ENCODE assay signal across 8 cellular contexts in the genomic region with DNA sequence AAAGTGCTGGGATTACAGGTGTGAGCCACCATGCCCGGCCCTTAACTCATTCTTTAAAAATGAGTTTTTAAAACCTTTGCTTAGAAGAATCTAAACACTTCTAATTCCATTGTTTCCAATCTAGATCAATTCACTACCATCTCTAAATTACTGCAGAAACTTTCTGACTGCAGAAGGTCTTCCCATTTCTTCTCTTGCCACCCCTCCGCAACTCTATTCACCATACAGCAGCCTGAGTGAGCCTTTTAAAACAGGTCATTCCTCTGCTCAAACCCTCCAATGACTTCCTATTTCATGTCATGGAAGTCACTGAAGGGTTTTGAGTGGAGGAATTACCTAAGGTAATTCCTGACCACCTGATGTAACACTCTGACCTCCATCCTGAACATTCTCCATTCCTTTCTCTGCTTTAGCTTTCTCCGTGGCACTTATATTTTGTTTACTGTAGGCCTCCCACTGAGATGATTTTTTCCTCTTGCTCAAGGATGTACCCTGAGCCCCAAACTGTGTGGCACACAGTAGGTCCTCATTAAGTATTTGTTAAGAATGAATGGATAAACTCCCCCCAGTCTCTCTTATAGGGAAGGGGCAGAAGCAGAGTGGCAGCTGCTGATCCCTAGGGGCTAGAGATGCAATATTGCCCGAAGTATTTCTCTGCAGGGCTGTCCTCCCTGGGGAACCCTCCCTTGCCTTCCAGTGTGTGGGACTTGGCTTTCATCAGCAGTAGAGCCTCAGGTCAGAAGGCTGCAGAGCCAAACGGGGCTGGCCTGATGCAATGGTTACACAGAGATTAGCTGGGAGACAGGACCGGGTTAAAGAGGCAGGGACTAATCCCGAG. TPM values are rescaled to one million over a fixed set of nuclear protein-coding genes. Genes with fewer than 3 reads are reported as not detected.
DNase-seq lines count a peak whose midpoint lies in the region; ATAC-seq, FAIRE-seq and TF ChIP-seq lines count a peak whose summit lies in the region.

No MANE protein-coding gene starts in this region.

- H3K4me3 ChIP-seq in HFF-Myc (replicated peaks; ENCODE audit: low read depth, low read length) = peak overlapping the region; percentile 69
- peak overlapping the region; percentile 83 to 87 for H3K4me3 ChIP-seq in prostate gland

- no peak for TF ChIP-seq POLR2A in prostate gland (IDR thresholded peaks at IDR 0.05)

- H3K36me3 ChIP-seq in prostate gland = no peaks in the 10 kb centered on the region

- H3K36me3 Mint-ChIP-seq in activated CD8-positive, alpha-beta T cell treated with anti-CD3 and anti-CD28 coated beads, Interleukin-2, amount 10 ng/mL, durations not matched to agents 7 days and 5 days (ENCODE audit: low read depth) = peaks cover 66% of the 10 kb centered on the region

- H3K4me1 ChIP-seq in prostate gland (replicated peaks) = peaks cover 13% of the 10 kb centered on the region

- peak overlapping the region; percentile 86 for H3K4me3 Mint-ChIP-seq in activated CD8-positive, alpha-beta T cell treated with anti-CD3 and anti-CD28 coated beads, Interleukin-2, amount 10 ng/mL, durations not matched to agents 7 days and 5 days

- POLR2A ChIA-PET in activated CD8-positive, alpha-beta T cell treated with anti-CD3 and anti-CD28 coated beads, Interleukin-2, amount 10 ng/mL, durations not matched to agents 7 days and 5 days (lab: Charles Lee) = interaction anchor here (0.6 to 5.2 kb wide), 11 partner anchors 9 to 73 kb away, joined by 3 to 74 read pairs (median 9); partner anchors contain the start of genes ARHGAP9, DCTN2 and GLI1

- CTCF ChIA-PET in activated CD8-positive, alpha-beta T cell treated with anti-CD3 and anti-CD28 coated beads, Interleukin-2, amount 10 ng/mL, durations not matched to agents 7 days and 5 days (lab: Charles Lee) = interaction anchor here (1.0 to 3.9 kb wide), 4 partner anchors 42 to 102 kb away, joined by 3 to 15 read pairs (median 6); partner anchors contain the start of gene GLI1

- no peak for ATAC-seq in activated CD8-positive, alpha-beta T cell treated with anti-CD3 and anti-CD28 coated beads, Interleukin-2, amount 10 ng/mL, durations not matched to agents 7 days and 5 days
- ATAC-seq in GM18502 (IDR thresholded peaks at IDR 0.05; ENCODE audit: poor library complexity, unreplicated experiment) = no peak

- H3K9me3 ChIP-seq in prostate gland = no peaks in the 10 kb centered on the region

- intact Hi-C loops in prostate gland (cut with DNase I) = no loop called here

- peaks cover 50% of the 10 kb centered on the region for H3K4me1 Mint-ChIP-seq in activated CD8-positive, alpha-beta T cell treated with anti-CD3 and anti-CD28 coated beads, Interleukin-2, amount 10 ng/mL, durations not matched to agents 7 days and 5 days (ENCODE audit: low read depth)

- in situ Hi-C loops in ACHN (cut with HindIII; ENCODE audit: low pct_ligation_motif_present, low pct_unique_long_range_greater_than_20kb, low sequenced_read_pairs) = no loop called here

- 29% methylated on average over 7 of the region's 7 CpGs for WGBS in prostate gland

- peak overlapping the region; percentile 100 for H3K27ac Mint-ChIP-seq in activated CD8-positive, alpha-beta T cell treated with anti-CD3 and anti-CD28 coated beads, Interleukin-2, amount 10 ng/mL, durations not matched to agents 7 days and 5 days

- peak overlapping the region; percentile 99 for H3K27ac ChIP-seq in prostate gland

- TF ChIP-seq CTCF in HFF-Myc (IDR thresholded peaks at IDR 0.05; ENCODE audit: low read depth, low read length, missing control alignments) (no peak), prostate gland (IDR thresholded peaks at IDR 0.05) (no peak)

- no peaks in the 10 kb centered on the region for H3K27me3 Mint-ChIP-seq in activated CD8-positive, alpha-beta T cell treated with anti-CD3 and anti-CD28 coated beads, Interleukin-2, amount 10 ng/mL, durations not matched to agents 7 days and 5 days (ENCODE audit: low read depth)

- H3K27me3 ChIP-seq in prostate gland (replicated peaks; ENCODE audit: insufficient read depth) = no peaks in the 10 kb centered on the region

- H3K9me3 Mint-ChIP-seq in activated CD8-positive, alpha-beta T cell treated with anti-CD3 and anti-CD28 coated beads, Interleukin-2, amount 10 ng/mL, durations not matched to agents 7 days and 5 days (ENCODE audit: insufficient read depth) = no peaks in the 10 kb centered on the region

- FAIRE-seq in urothelium cell line (lab: Jason Lieb, UNC) = no peak

- peak; percentile 38 for DNase-seq in ACHN
- no peak for DNase-seq in HFF-Myc (ENCODE audit: extremely low read depth, low read depth)
- DNase-seq in activated CD8-positive, alpha-beta T cell treated with anti-CD3 and anti-CD28 coated beads, Interleukin-2, amount 10 ng/mL, durations not matched to agents 7 days and 5 days = no peak
- peak; percentile 38 for DNase-seq in germinal center (ENCODE audit: low spot score)
- DNase-seq in prostate gland (ENCODE audit: low spot score) = no peak
- DNase-seq in cerebellum (ENCODE audit: low spot score) = no peak
- no peak for DNase-seq in urothelium cell line (ENCODE audit: low spot score)

RNA-seq across cellular contexts. Expression of gene DDIT3, which starts 1.2 kb away (rescaled TPM):
- 10 to 100 TPM; 14.9 to 15.0 TPM for total RNA-seq in activated CD8-positive, alpha-beta T cell treated with anti-CD3 and anti-CD28 coated beads, Interleukin-2, amount 10 ng/mL, durations not matched to agents 7 days and 5 days
- total RNA-seq in prostate gland (10 to 100 TPM; 39.0 to 51.8 TPM), cerebellum (6.7 TPM)

RNA-seq across cellular contexts. Expression of gene MBD6, which starts 3.5 kb away (rescaled TPM):
- total RNA-seq in activated CD8-positive, alpha-beta T cell treated with anti-CD3 and anti-CD28 coated beads, Interleukin-2, amount 10 ng/mL, durations not matched to agents 7 days and 5 days = 10 to 100 TPM; 68.4 to 71.4 TPM
- total RNA-seq in prostate gland (10 to 100 TPM; 54.5 to 92.1 TPM), cerebellum (6.3 TPM)

RNA-seq across cellular contexts. Expression of gene DCTN2, which starts 27.9 kb away (rescaled TPM):
- total RNA-seq in activated CD8-positive, alpha-beta T cell treated with anti-CD3 and anti-CD28 coated beads, Interleukin-2, amount 10 ng/mL, durations not matched to agents 7 days and 5 days = 10 to 100 TPM; 89.3 to 96.5 TPM
- total RNA-seq in prostate gland (100 to 1,000 TPM; 131 to 157 TPM), cerebellum (86.0 TPM)

RNA-seq across cellular contexts. Expression of gene KIF5A, which starts 30.7 kb away (rescaled TPM):
- 1 to 10 TPM in 1 of 2 experiments, under 1 TPM in 1; 0.99 to 1.4 TPM for total RNA-seq in activated CD8-positive, alpha-beta T cell treated with anti-CD3 and anti-CD28 coated beads, Interleukin-2, amount 10 ng/mL, durations not matched to agents 7 days and 5 days
- total RNA-seq in prostate gland (1 to 10 TPM in 1 of 2 donors, under 1 TPM in 1; 0.50 to 3.7 TPM), cerebellum (51.7 TPM)

RNA-seq across cellular contexts. Expression of gene MARS1, which starts 31.3 kb away (rescaled TPM):
- total RNA-seq in activated CD8-positive, alpha-beta T cell treated with anti-CD3 and anti-CD28 coated beads, Interleukin-2, amount 10 ng/mL, durations not matched to agents 7 days and 5 days = 100 to 1,000 TPM; 275 to 291 TPM
- total RNA-seq in prostate gland = 10 to 100 TPM; 67.2 to 90.0 TPM
- total RNA-seq in cerebellum = 82.4 TPM

Comparison
In these comparisons a context has a peak if more than half of its experiments do, and no peak if none do; other contexts are left out.
1. DNase-seq: peak in ACHN (single experiment) and germinal center (single experiment); none in HFF-Myc (single experiment), activated CD8-positive, alpha-beta T cell treated with anti-CD3 and anti-CD28 coated beads, Interleukin-2, amount 10 ng/mL, durations not matched to agents 7 days and 5 days (single experiment), prostate gland (single experiment), cerebellum (single experiment) and urothelium cell line (single experiment).